In genomic region chr1:110874303-110875215, GRCh38 we compare ENCODE assay signal across 9 cellular contexts. TPM values are rescaled to one million over a fixed set of nuclear protein-coding genes. Genes with fewer than 3 reads are reported as not detected.
A peak's percentile ranks its signal among the peaks of the same experiment; 100 is the strongest.
DNase-seq lines count a peak whose midpoint lies in the region; ATAC-seq and TF ChIP-seq lines count a peak whose summit lies in the region.
"Had no signal": no experiment of that assay in that cellular context is flagged by ENCODE, and none has a peak within 500 bp of the region (broad histone marks: within the 10 kb centered on the region; RNA-seq: fewer than 3 reads in every experiment).

No MANE protein-coding gene starts in this region.

- H3K27ac ChIP-seq in BLaER1 treated with 17β-estradiol and CSF1 and Interleukin-3, amounts not matched to agents 10 nM and 100 nM: peak overlapping the region; percentile 93 to 99 (median 97)
- peak overlapping the region; percentile 78 to 87 for H3K27ac ChIP-seq in mucosa of rectum (ENCODE audit: low read depth in 2 of 2, low read length in 2 of 2)
- H3K27ac ChIP-seq: RWPE1 had no signal

- no peaks in the 10 kb centered on the region for H3K27me3 Mint-ChIP-seq in activated CD4-positive, alpha-beta memory T cell treated with anti-CD3 and anti-CD28 coated beads, Interleukin-2, amount 10 ng/mL, durations not matched to agents 7 days and 5 days
- H3K27me3 Mint-ChIP-seq in mesothelial cell of epicardium (ENCODE audit: low read depth): no peaks in the 10 kb centered on the region

- peak overlapping the region; percentile 75 to 97 (median 88) for H3K4me3 ChIP-seq in BLaER1 treated with 17β-estradiol and CSF1 and Interleukin-3, amounts not matched to agents 10 nM and 100 nM
- H3K4me3 ChIP-seq in mucosa of rectum (ENCODE audit: low read length in 2 of 2) (peak overlapping the region; percentile 62 to 65), MG63 (no peak overlapping the region)

- peak overlapping the region; percentile 84 to 99 (median 96) for H3K4me2 ChIP-seq in BLaER1 treated with 17β-estradiol and CSF1 and Interleukin-3, amounts not matched to agents 10 nM and 100 nM

- H3K27me3 ChIP-seq in BLaER1 treated with 17β-estradiol and CSF1 and Interleukin-3, amounts not matched to agents 10 nM and 100 nM: no peaks in the 10 kb centered on the region
- H3K27me3 ChIP-seq in mucosa of rectum (ENCODE audit: control insufficient read depth in 2 of 2, insufficient read depth in 2 of 2, low read length in 2 of 2): no peaks in the 10 kb centered on the region
- no peaks in the 10 kb centered on the region for H3K27me3 ChIP-seq in MG63

- H3K9me3 Mint-ChIP-seq in activated CD4-positive, alpha-beta memory T cell treated with anti-CD3 and anti-CD28 coated beads, Interleukin-2, amount 10 ng/mL, durations not matched to agents 7 days and 5 days: no peaks in the 10 kb centered on the region
- H3K9me3 Mint-ChIP-seq in mesothelial cell of epicardium: peaks cover 26% of the 10 kb centered on the region

- H3K4me1 ChIP-seq in BLaER1 treated with 17β-estradiol and CSF1 and Interleukin-3, amounts not matched to agents 10 nM and 100 nM: peaks cover 51 to 72% (median 66%) of the 10 kb centered on the region in 10 experiments
- H3K4me1 ChIP-seq in mucosa of rectum (ENCODE audit: control insufficient read depth in 2 of 2, insufficient read depth in 2 of 2, low read length in 2 of 2): no peaks in the 10 kb centered on the region

- H3K9me3 ChIP-seq in BLaER1 treated with 17β-estradiol and CSF1 and Interleukin-3, amounts not matched to agents 10 nM and 100 nM (replicated peaks in 1 of 11): peaks cover 0 to 17% (median 8%) of the 10 kb centered on the region in 11 experiments; a peak in 10 of 22 replicates
- H3K9me3 ChIP-seq in mucosa of rectum (ENCODE audit: control insufficient read depth in 2 of 2, low read length in 2 of 2) (no peaks in the 10 kb centered on the region), MG63 (no peaks in the 10 kb centered on the region)

- DNase-seq in activated CD4-positive, alpha-beta memory T cell treated with anti-CD3 and anti-CD28 coated beads, Interleukin-2, amount 10 ng/mL, durations not matched to agents 7 days and 5 days: peak; percentile 31
- no peak for DNase-seq in omental fat pad (ENCODE audit: low spot score)
- no peak for DNase-seq in mesothelial cell of epicardium (ENCODE audit: low spot score in 2 of 2, unreplicated experiment in 2 of 2)
- DNase-seq in MG63: no peak

- H3K4me3 Mint-ChIP-seq in activated CD4-positive, alpha-beta memory T cell treated with anti-CD3 and anti-CD28 coated beads, Interleukin-2, amount 10 ng/mL, durations not matched to agents 7 days and 5 days: peak overlapping the region; percentile 97
- no peak overlapping the region for H3K4me3 Mint-ChIP-seq in mesothelial cell of epicardium

- peaks cover 37% of the 10 kb centered on the region for H3K4me1 Mint-ChIP-seq in activated CD4-positive, alpha-beta memory T cell treated with anti-CD3 and anti-CD28 coated beads, Interleukin-2, amount 10 ng/mL, durations not matched to agents 7 days and 5 days
- H3K4me1 Mint-ChIP-seq in mesothelial cell of epicardium: no peaks in the 10 kb centered on the region

- peak overlapping the region; percentile 91 to 97 (median 94) for H3K9ac ChIP-seq in BLaER1 treated with 17β-estradiol and CSF1 and Interleukin-3, amounts not matched to agents 10 nM and 100 nM
- H3K9ac ChIP-seq in mucosa of rectum (ENCODE audit: low read depth in 1 of 2, low read length in 2 of 2): peak overlapping the region in 1 of 2 donors; percentile 66

- H4K20me1 ChIP-seq in BLaER1 treated with 17β-estradiol and CSF1 and Interleukin-3, amounts not matched to agents 10 nM and 100 nM: peaks cover 42 to 54% (median 49%) of the 10 kb centered on the region in 11 experiments

- H3K27ac Mint-ChIP-seq in activated CD4-positive, alpha-beta memory T cell treated with anti-CD3 and anti-CD28 coated beads, Interleukin-2, amount 10 ng/mL, durations not matched to agents 7 days and 5 days: peak overlapping the region; percentile 97
- H3K27ac Mint-ChIP-seq in mesothelial cell of epicardium: no peak overlapping the region

- peaks cover 67% of the 10 kb centered on the region for H3K36me3 Mint-ChIP-seq in activated CD4-positive, alpha-beta memory T cell treated with anti-CD3 and anti-CD28 coated beads, Interleukin-2, amount 10 ng/mL, durations not matched to agents 7 days and 5 days (ENCODE audit: low read depth)
- no peaks in the 10 kb centered on the region for H3K36me3 Mint-ChIP-seq in mesothelial cell of epicardium

- CTCF ChIA-PET in activated CD4-positive, alpha-beta memory T cell treated with anti-CD3 and anti-CD28 coated beads, Interleukin-2, amount 10 ng/mL, durations not matched to agents 7 days and 5 days (lab: Charles Lee): interaction anchor here (1.0 to 3.4 kb wide), 6 partner anchors 17 to 255 kb away, joined by 3 to 15 read pairs (median 4); partner anchors contain the start of gene LRIF1

- POLR2A ChIA-PET in activated CD4-positive, alpha-beta memory T cell treated with anti-CD3 and anti-CD28 coated beads, Interleukin-2, amount 10 ng/mL, durations not matched to agents 7 days and 5 days (lab: Charles Lee): interaction anchor here (0.7 to 8.1 kb wide), 42 partner anchors 7 to 1746 kb away, joined by 3 to 170 read pairs (median 6); partner anchors contain the start of genes CEPT1, DENND2D, DRAM2 and KCNA3

- TF ChIP-seq CTCF in omental fat pad (IDR thresholded peaks at IDR 0.05) (no peak), mesothelial cell of epicardium (IDR thresholded peaks at IDR 0.05; ENCODE audit: unreplicated experiment) (no peak)

- H3K36me3 ChIP-seq in BLaER1 treated with 17β-estradiol and CSF1 and Interleukin-3, amounts not matched to agents 10 nM and 100 nM: peaks cover 16 to 47% (median 31%) of the 10 kb centered on the region in 11 experiments; a peak in 21 of 22 replicates
- H3K36me3 ChIP-seq in mucosa of rectum (ENCODE audit: control insufficient read depth in 2 of 2, insufficient read depth in 2 of 2, low read length in 2 of 2) (no peaks in the 10 kb centered on the region), MG63 (no peaks in the 10 kb centered on the region)

- ATAC-seq in HG03196 (IDR thresholded peaks at IDR 0.05; ENCODE audit: unreplicated experiment): peak; percentile 4
- no peak for ATAC-seq in omental fat pad (ENCODE audit: low FRiP score)
- ATAC-seq in HG03159 (IDR thresholded peaks at IDR 0.05; ENCODE audit: unreplicated experiment): no peak

RNA-seq across cellular contexts. Expression of gene CD53, which starts 1.6 kb away (rescaled TPM):
- 100 to 1,000 TPM; 657 to 659 TPM for total RNA-seq in activated CD4-positive, alpha-beta memory T cell treated with anti-CD3 and anti-CD28 coated beads, Interleukin-2, amount 10 ng/mL, durations not matched to agents 7 days and 5 days
- total RNA-seq in omental fat pad: 100 to 1,000 TPM in 2 of 4 donors, 10 to 100 TPM in 2; 58.8 to 204 (median 95.3) TPM
- not detected in 3 replicates for total RNA-seq in mesothelial cell of epicardium
- not detected in 2 replicates for total RNA-seq in MG63 (2014; rRNA removed; shearing (Covaris generic); ENCODE audit: low replicate concordance)

Comparison
In these comparisons a context has a peak if more than half of its experiments do, and no peak if none do; other contexts are left out.
1. RNA of gene CD53, which starts 1.6 kb away (total RNA-seq): 657 to 659 TPM in activated CD4-positive, alpha-beta memory T cell treated with anti-CD3 and anti-CD28 coated beads, Interleukin-2, amount 10 ng/mL, durations not matched to agents 7 days and 5 days and 58.8 to 204 TPM in omental fat pad; not detected in mesothelial cell of epicardium and not detected in MG63; every median in the first group is over 10 times any median in the second.